9 cellular contexts compared by ENCODE assay signal in the genomic region with DNA sequence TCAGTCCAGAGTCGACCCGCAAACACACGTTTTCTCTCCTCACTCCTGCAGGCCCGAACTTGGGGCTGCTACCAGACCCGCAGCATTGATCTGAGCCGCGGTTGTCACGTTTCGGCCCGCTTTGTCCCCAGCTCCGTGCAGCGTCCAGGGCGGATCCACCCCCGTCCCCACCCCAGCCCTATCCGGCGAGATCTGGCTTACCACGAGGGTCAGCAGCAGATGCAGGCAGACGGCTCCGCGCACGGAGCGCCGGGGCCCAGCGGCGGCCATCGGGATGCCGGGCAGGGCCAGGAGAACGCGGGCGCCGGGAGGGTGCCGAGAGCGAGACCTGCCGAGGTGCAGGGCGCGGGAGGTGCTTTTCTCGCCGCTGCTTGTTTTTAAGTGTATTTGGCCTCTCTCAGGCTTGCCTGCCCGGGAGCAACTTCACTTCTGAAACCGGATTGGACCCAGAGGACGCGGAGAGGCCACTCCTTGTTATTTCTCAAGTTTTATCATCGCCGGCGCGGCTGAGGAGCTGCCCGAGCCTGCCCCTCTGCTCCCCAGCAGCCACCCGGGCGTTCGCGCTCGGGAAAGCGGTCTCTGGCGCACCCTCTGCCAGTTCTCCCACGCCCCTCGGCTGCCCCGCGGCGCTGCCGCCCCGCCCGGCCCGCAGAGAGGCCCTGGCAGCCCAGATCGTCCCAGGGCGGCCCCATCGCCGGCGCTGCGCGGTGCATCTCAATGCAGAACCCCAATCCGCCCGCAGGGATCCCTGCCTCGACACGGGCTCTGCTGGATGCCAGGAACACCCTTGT. TPM values are rescaled to one million over a fixed set of nuclear protein-coding genes. Genes with fewer than 3 reads are reported as not detected.
DNase-seq lines count a peak whose midpoint lies in the region; TF ChIP-seq lines count a peak whose summit lies in the region.
"Had no signal": no experiment of that assay in that cellular context is flagged by ENCODE, and none has a peak within 500 bp of the region (broad histone marks: within the 10 kb centered on the region; RNA-seq: fewer than 3 reads in every experiment).

Gene DSC3 (minus strand): TSS at position 352 of the 791 bp plus-strand sequence. CDS start 82 bp downstream, at position 270.

- peaks cover 9% of the 10 kb centered on the region for H3K4me1 Mint-ChIP-seq in activated naive CD8-positive, alpha-beta T cell treated with anti-CD3 and anti-CD28 coated beads for 36 hours
- H3K4me1 Mint-ChIP-seq in T-helper 2 cell treated with Interferon-gamma antibody and Interleukin-4, amounts not matched to agents 5 μg/mL and 100 μg/mL, for 36 hours (ENCODE audit: low read depth): no peaks in the 10 kb centered on the region

- intact Hi-C loops in A673 (cut with micrococcal nuclease; ENCODE audit: unreplicated experiment): no loop called here

- H3K27ac ChIP-seq in smooth muscle cell (ENCODE audit: low read depth) (no peak within 1 kb of the TSS), A673 (ENCODE audit: low read depth, low read length, poor library complexity, severe bottlenecking) (no peak within 1 kb of the TSS)

- CTCF ChIA-PET in A673 (lab: Charles Lee): no interaction called here

- peaks cover 5% of the 10 kb centered on the region for H3K36me3 Mint-ChIP-seq in activated naive CD8-positive, alpha-beta T cell treated with anti-CD3 and anti-CD28 coated beads for 36 hours
- peaks cover 4% of the 10 kb centered on the region for H3K36me3 Mint-ChIP-seq in T-helper 2 cell treated with Interferon-gamma antibody and Interleukin-4, amounts not matched to agents 5 μg/mL and 100 μg/mL, for 36 hours (ENCODE audit: low read depth)

- H3K36me3 ChIP-seq in smooth muscle cell (ENCODE audit: low read depth): no peaks in the 10 kb centered on the region
- H3K36me3 ChIP-seq in A673 (ENCODE audit: insufficient read depth, low read length, poor library complexity, severe bottlenecking): no peaks in the 10 kb centered on the region

- under 1% methylated on average over 57 of the region's 74 CpGs for WGBS in smooth muscle cell (ENCODE audit: low lambda C conversion rate)

- H3F3A ChIP-seq in smooth muscle cell (ENCODE audit: low read depth): no peaks in the 10 kb centered on the region

- H3K9me3 ChIP-seq in iPS-18c (ENCODE audit: control insufficient read depth, insufficient read depth, low read length): no peaks in the 10 kb centered on the region
- no peaks in the 10 kb centered on the region for H3K9me3 ChIP-seq in smooth muscle cell (replicated peaks; ENCODE audit: low read depth)
- H3K9me3 ChIP-seq in A673 (ENCODE audit: low read depth, low read length, poor library complexity, severe bottlenecking): no peaks in the 10 kb centered on the region

- in situ Hi-C loops in KBM-7 (cut with MboI; ENCODE audit: low pct_unique_long_range_greater_than_20kb, low sequenced_read_pairs): no loop called here

- H3K9me3 Mint-ChIP-seq in activated naive CD8-positive, alpha-beta T cell treated with anti-CD3 and anti-CD28 coated beads for 36 hours: peaks cover 4% of the 10 kb centered on the region
- H3K9me3 Mint-ChIP-seq in T-helper 2 cell treated with Interferon-gamma antibody and Interleukin-4, amounts not matched to agents 5 μg/mL and 100 μg/mL, for 36 hours: peaks cover 11% of the 10 kb centered on the region

- H3K27ac Mint-ChIP-seq in activated naive CD8-positive, alpha-beta T cell treated with anti-CD3 and anti-CD28 coated beads for 36 hours: peak within 1 kb of the TSS; percentile 42
- H3K27ac Mint-ChIP-seq in T-helper 2 cell treated with Interferon-gamma antibody and Interleukin-4, amounts not matched to agents 5 μg/mL and 100 μg/mL, for 36 hours: no peak within 1 kb of the TSS

- POLR2A ChIA-PET in A673 (lab: Charles Lee; ENCODE audit: low non-redundant PET): no interaction called here

- BruUV-seq in A673 (replicated peaks; lab: Mats Ljungman, UMichigan): no TSS peak

- H3K27me3 ChIP-seq in smooth muscle cell (ENCODE audit: low read depth): peaks cover 50% of the 10 kb centered on the region
- H3K27me3 ChIP-seq in A673 (replicated peaks; ENCODE audit: insufficient read depth, low read depth, low read length, poor library complexity): peaks cover 59% of the 10 kb centered on the region

- TF ChIP-seq CTCF in smooth muscle cell (IDR thresholded peaks at IDR 0.05; ENCODE audit: borderline replicate concordance, insufficient read depth, poor library complexity, severe bottlenecking): no peak
- no peak for TF ChIP-seq CTCF in A673 (conservative IDR thresholded peaks at IDR 0.05; ENCODE audit: low read depth, low read length)

- H3K27me3 Mint-ChIP-seq in activated naive CD8-positive, alpha-beta T cell treated with anti-CD3 and anti-CD28 coated beads for 36 hours: peaks cover 65% of the 10 kb centered on the region
- peaks cover 37% of the 10 kb centered on the region for H3K27me3 Mint-ChIP-seq in T-helper 2 cell treated with Interferon-gamma antibody and Interleukin-4, amounts not matched to agents 5 μg/mL and 100 μg/mL, for 36 hours (ENCODE audit: low read depth)

- H3K4me2 ChIP-seq in smooth muscle cell: peak within 1 kb of the TSS; percentile 89

- peak within 1 kb of the TSS; percentile 21 for H3K9ac ChIP-seq in smooth muscle cell (ENCODE audit: low read depth)

- H3K4me3 ChIP-seq in iPS-18c (ENCODE audit: insufficient read depth, low read depth, low read length): peak within 1 kb of the TSS; percentile 62
- H3K4me3 ChIP-seq in smooth muscle cell: peak within 1 kb of the TSS; percentile 59
- no peak within 1 kb of the TSS for H3K4me3 ChIP-seq in A673 (ENCODE audit: low read depth, low read length, poor library complexity, severe bottlenecking)

- peak within 1 kb of the TSS; percentile 86 for H2AFZ ChIP-seq in smooth muscle cell (ENCODE audit: low read depth)

- H3K4me3 Mint-ChIP-seq in activated naive CD8-positive, alpha-beta T cell treated with anti-CD3 and anti-CD28 coated beads for 36 hours: peak within 1 kb of the TSS; percentile 51
- no peak within 1 kb of the TSS for H3K4me3 Mint-ChIP-seq in T-helper 2 cell treated with Interferon-gamma antibody and Interleukin-4, amounts not matched to agents 5 μg/mL and 100 μg/mL, for 36 hours

- H3K4me1 ChIP-seq in smooth muscle cell (ENCODE audit: low read depth): peaks cover 9% of the 10 kb centered on the region
- no peaks in the 10 kb centered on the region for H3K4me1 ChIP-seq in A673 (ENCODE audit: insufficient read depth, low read length, poor library complexity, severe bottlenecking)

- H3K79me2 ChIP-seq in smooth muscle cell (ENCODE audit: low read depth): peaks cover 8% of the 10 kb centered on the region

- no peaks in the 10 kb centered on the region for H4K20me1 ChIP-seq in smooth muscle cell (ENCODE audit: low read depth)

- DNase-seq in HuH-7 (ENCODE audit: low spot score): peak; percentile 20
- peak; percentile 5 for DNase-seq in activated naive CD8-positive, alpha-beta T cell treated with anti-CD3 and anti-CD28 coated beads for 36 hours
- no peak for DNase-seq in smooth muscle cell (lab: John Stamatoyannopoulos, UW; ENCODE audit: unreplicated experiment)
- no peak for DNase-seq in A673 (ENCODE audit: low spot score)
- DNase-seq in T-helper 2 cell treated with Interferon-gamma antibody and Interleukin-4, amounts not matched to agents 5 μg/mL and 100 μg/mL, for 36 hours (ENCODE audit: low spot score): no peak
- no peak for DNase-seq in amygdala (lab: John Stamatoyannopoulos, UW)
- DNase-seq in KBM-7: no peak
- DNase-seq: activated CD4-positive, alpha-beta T cell treated with anti-CD3 and anti-CD28 coated beads, Interleukin-2, amount 50 U/mL, for 1 hour had no signal

RNA-seq across cellular contexts. Expression of gene DSC3, which starts in this region (rescaled TPM):
- total RNA-seq in activated naive CD8-positive, alpha-beta T cell treated with anti-CD3 and anti-CD28 coated beads for 36 hours: under 1 TPM; 0.46 to 0.56 TPM
- total RNA-seq in smooth muscle cell (36.7 and 43.7 TPM in 2 replicates), A673 (2021) (not detected in 2 replicates)
- 3.3 and 9.7 TPM in 2 replicates for polyA plus RNA-seq in smooth muscle cell

Comparison
In these comparisons a context has a peak if more than half of its experiments do, and no peak if none do; other contexts are left out.
1. RNA of gene DSC3 (total RNA-seq): 36.7 to 43.7 TPM in smooth muscle cell; 0.46 to 0.56 TPM in activated naive CD8-positive, alpha-beta T cell treated with anti-CD3 and anti-CD28 coated beads for 36 hours and not detected in A673; every median in the first group is over 10 times any median in the second.
2. Peak in DNase-seq in activated naive CD8-positive, alpha-beta T cell treated with anti-CD3 and anti-CD28 coated beads for 36 hours; RNA of the gene not detected or under 1 TPM.